In the genomic region with DNA sequence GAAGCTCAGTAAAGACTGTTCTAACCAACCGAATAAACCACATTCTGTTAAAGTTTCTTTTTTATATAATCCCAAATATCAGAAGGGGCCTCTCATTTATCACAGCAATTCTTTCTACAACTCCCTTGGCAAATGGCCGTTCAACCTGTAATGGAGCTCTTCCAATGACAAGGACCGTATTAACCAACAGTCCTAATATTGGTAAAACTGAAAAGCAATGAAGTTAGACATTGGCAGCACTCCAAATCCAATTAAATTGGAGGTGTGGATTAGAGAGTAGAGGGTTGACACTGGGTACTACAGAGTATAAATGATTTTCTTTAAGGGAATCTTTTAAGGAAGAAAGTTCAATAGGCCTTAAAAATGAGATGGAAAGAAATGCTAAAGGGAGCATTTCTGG, we compare ENCODE assay signal across 8 cellular contexts. TPM values are rescaled to one million over a fixed set of nuclear protein-coding genes. Genes with fewer than 3 reads are reported as not detected.
DNase-seq lines count a peak whose midpoint lies in the region; ATAC-seq and TF ChIP-seq lines count a peak whose summit lies in the region.

No MANE protein-coding gene starts in this region.

- H3K18ac ChIP-seq in trophoblast cell (ENCODE audit: low read length) = no peak overlapping the region

- H3K79me1 ChIP-seq in trophoblast cell (ENCODE audit: low read length) = peaks cover 8% of the 10 kb centered on the region

- H4K91ac ChIP-seq in trophoblast cell (ENCODE audit: low read depth, low read length) = no peak overlapping the region

- no peak overlapping the region for H4K12ac ChIP-seq in trophoblast cell (ENCODE audit: low read depth, low read length)

- H3K9ac ChIP-seq in trophoblast cell (ENCODE audit: low read length) = no peak overlapping the region

- H2AFZ ChIP-seq in trophoblast cell (ENCODE audit: insufficient read depth, low read length, poor library complexity) = no peak overlapping the region

- peaks cover 2 to 6% of the 10 kb centered on the region in 2 experiments for H3K4me1 ChIP-seq in trophoblast cell (ENCODE audit: control insufficient read depth in 1 of 2, insufficient read depth in 2 of 2, low read length in 2 of 2)

- no peak overlapping the region for H2BK5ac ChIP-seq in trophoblast cell (ENCODE audit: low read depth, low read length, poor library complexity)

- TF ChIP-seq CTCF in epithelial cell of esophagus (IDR thresholded peaks at IDR 0.05; ENCODE audit: insufficient read depth, low read depth, low read length, missing control alignments) (no peak), GM20000 (IDR thresholded peaks at IDR 0.05; ENCODE audit: extremely low read depth, missing control alignments) (no peak)

- no peak overlapping the region for H2AK5ac ChIP-seq in trophoblast cell (ENCODE audit: low read length)

- ATAC-seq in GM18502 (IDR thresholded peaks at IDR 0.05; ENCODE audit: poor library complexity, unreplicated experiment) = no peak
- ATAC-seq in GM18520 (IDR thresholded peaks at IDR 0.05; ENCODE audit: unreplicated experiment) = no peak

- H3K79me2 ChIP-seq in trophoblast cell (ENCODE audit: control insufficient read depth, insufficient read depth, low read length, poor library complexity) = peaks cover 14% of the 10 kb centered on the region

- H3K4me2 ChIP-seq in trophoblast cell (ENCODE audit: low read length) = peak overlapping the region; percentile 85

- H3K4me3 ChIP-seq in epithelial cell of esophagus (ENCODE audit: low read length) = peak overlapping the region; percentile 79
- H3K4me3 ChIP-seq in trophoblast cell (ENCODE audit: low read depth, low read length) = no peak overlapping the region

- H2BK12ac ChIP-seq in trophoblast cell (ENCODE audit: low read length) = no peak overlapping the region

- WGBS in trophoblast cell (ENCODE audit: extremely low coverage, insufficient coverage, insufficient read length) = no CpG with 5 or more reads among the region's 3 CpGs

- no peaks in the 10 kb centered on the region for H3K9me3 ChIP-seq in trophoblast cell (ENCODE audit: insufficient read depth, low read depth, low read length)

- peak; percentile 4 for DNase-seq in Caki2 (ENCODE audit: low read depth)
- DNase-seq in NAMALWA (ENCODE audit: low spot score) = peak; percentile 38
- no peak for DNase-seq in epithelial cell of esophagus (ENCODE audit: low read depth)
- DNase-seq in trophoblast cell = peak in 1 of 2 donors; percentile 19
- DNase-seq in GM20000 (ENCODE audit: low spot score) = no peak
- DNase-seq in middle frontal gyrus (ENCODE audit: extremely low spot score, low spot score) = no peak

- H3K23ac ChIP-seq in trophoblast cell (ENCODE audit: low read length) = no peak overlapping the region

- H3K27me3 ChIP-seq in trophoblast cell (ENCODE audit: insufficient read depth, low read length) = no peaks in the 10 kb centered on the region

- no peak overlapping the region for H4K8ac ChIP-seq in trophoblast cell (ENCODE audit: low read depth, low read length)

- no peak overlapping the region for H3K4ac ChIP-seq in trophoblast cell (ENCODE audit: low read depth, low read length)

- no peak overlapping the region for H3K14ac ChIP-seq in trophoblast cell (ENCODE audit: low read length)

- no peak overlapping the region for H2BK120ac ChIP-seq in trophoblast cell (ENCODE audit: insufficient read depth, low read length, poor library complexity)

- no peaks in the 10 kb centered on the region for H3K36me3 ChIP-seq in trophoblast cell (ENCODE audit: control insufficient read depth in 1 of 2, insufficient read depth in 2 of 2, low read length in 2 of 2)

- in situ Hi-C loops in Caki2 (cut with HindIII; ENCODE audit: low pct_unique_long_range_greater_than_20kb, low sequenced_read_pairs) = no loop called here

- no peak overlapping the region for H3K27ac ChIP-seq in trophoblast cell (ENCODE audit: low read depth, low read length)

RNA-seq across cellular contexts. Expression of a gene that starts 0.8 kb away (rescaled TPM):
- 26.7 and 50.5 TPM in 2 replicates for total RNA-seq in Caki2 (2014; rRNA removed; shearing (Covaris generic); ENCODE audit: low replicate concordance)
- polyA plus RNA-seq in trophoblast cell (2013) = 66.0 and 66.5 TPM in 2 replicates

RNA-seq across cellular contexts. Expression of a gene that starts 22.7 kb away (rescaled TPM):
- 0.72 TPM in 1 of 2 replicates, not detected in the other for total RNA-seq in Caki2 (2014; rRNA removed; shearing (Covaris generic); ENCODE audit: low replicate concordance)
- polyA plus RNA-seq in trophoblast cell (2013) = 0.33 and 0.44 TPM in 2 replicates

Comparison
In these comparisons a context has a peak if more than half of its experiments do, and no peak if none do; other contexts are left out.
1. DNase-seq: peak in Caki2 (single experiment) and NAMALWA (single experiment); none in epithelial cell of esophagus (single experiment), GM20000 (single experiment) and middle frontal gyrus (single experiment).